In the genomic region with DNA sequence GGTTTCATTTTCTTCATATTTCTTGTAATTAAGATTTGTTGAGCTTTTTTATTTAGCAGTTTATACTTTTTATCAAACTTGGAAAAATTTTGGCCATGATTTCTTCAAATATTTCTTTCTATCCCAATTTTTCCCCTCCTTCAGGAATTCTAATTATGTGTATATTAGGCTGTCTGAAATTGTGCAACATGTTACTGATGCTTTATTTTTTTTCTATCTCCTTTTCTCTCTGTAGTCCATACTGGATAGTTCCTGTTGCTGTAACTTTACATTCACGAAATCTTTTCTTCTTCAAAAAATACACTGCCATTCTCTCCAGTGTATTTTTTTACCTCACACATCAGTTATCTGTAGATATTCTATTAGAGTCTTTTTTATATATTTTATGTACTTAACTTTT, we compare ENCODE assay signal across 39 cellular contexts. TPM values are rescaled to one million over a fixed set of nuclear protein-coding genes. Genes with fewer than 3 reads are reported as not detected.
"Had no signal": no experiment of that assay in that cellular context is flagged by ENCODE, and none has a peak within 500 bp of the region (broad histone marks: within the 10 kb centered on the region; RNA-seq: fewer than 3 reads in every experiment).

No MANE protein-coding gene starts in this region.

- H3K27ac Mint-ChIP-seq: activated CD4-positive, alpha-beta memory T cell treated with anti-CD3 and anti-CD28 coated beads for 36 hours; activated CD4-positive, alpha-beta T cell treated with anti-CD3 and anti-CD28 coated beads, Interleukin-2, amount 10 ng/mL, durations not matched to agents 24 days and 14 days; activated CD8-positive, alpha-beta T cell treated with anti-CD3 and anti-CD28 coated beads for 36 hours; activated naive CD4-positive, alpha-beta T cell treated with anti-CD3 and anti-CD28 coated beads for 36 hours; activated naive CD8-positive, alpha-beta T cell treated with anti-CD3 and anti-CD28 coated beads for 36 hours; activated T-cell treated with anti-CD3 and anti-CD28 coated beads, Interleukin-2, amount 50 U/mL, for 72 hours; activated T-helper 1 cell treated with anti-CD3 and anti-CD28 coated beads, Interleukin-12 subunit alpha, Interleukin-12 subunit beta, Interleukin-2, Interleukin-4 antibody, amounts not matched to agents 30 ng/mL and 10 ng/mL and 1 ng/mL, durations not matched to agents 14 hours and 24 hours and 36 hours; activated T-helper 17 cell treated with anti-CD3 and anti-CD28 coated beads, Interleukin-2, amount 50 U/mL, for 72 hours; brain; T-helper 1 cell treated with Interleukin-12 subunit alpha and Interleukin-12 subunit beta and Interleukin-4 antibody, amounts not matched to agents 30 μg/mL and 1 μg/mL, for 36 hours; T-helper 2 cell treated with Interferon-gamma antibody and Interleukin-4, amounts not matched to agents 5 μg/mL and 100 μg/mL, for 36 hours had no signal

- H3K27ac ChIP-seq: ascending aorta, cardiac muscle cell, VCaP had no signal

- H3K4me3 ChIP-seq: ascending aorta, cardiac muscle cell had no signal

- H3K9me3 Mint-ChIP-seq: activated B cell treated with CpG ODN at 0.5 μM for 24 hours; activated CD4-positive, alpha-beta memory T cell treated with anti-CD3 and anti-CD28 coated beads for 36 hours; activated CD4-positive, alpha-beta T cell treated with anti-CD3 and anti-CD28 coated beads, Interleukin-2, amount 10 ng/mL, durations not matched to agents 24 days and 14 days; activated CD8-positive, alpha-beta T cell treated with anti-CD3 and anti-CD28 coated beads for 36 hours; activated naive CD4-positive, alpha-beta T cell treated with anti-CD3 and anti-CD28 coated beads for 36 hours; activated naive CD4-positive, alpha-beta T cell treated with anti-CD3 and anti-CD28 coated beads, Interleukin-2, amount 50 U/mL, for 72 hours; activated naive CD8-positive, alpha-beta T cell treated with anti-CD3 and anti-CD28 coated beads for 36 hours; activated T-cell treated with anti-CD3 and anti-CD28 coated beads, Interleukin-2, amount 50 U/mL, for 4 hours; activated T-cell treated with anti-CD3 and anti-CD28 coated beads, Interleukin-2, amount 50 U/mL, for 72 hours; activated T-helper 1 cell treated with anti-CD3 and anti-CD28 coated beads, Interleukin-12 subunit alpha, Interleukin-12 subunit beta, Interleukin-2, Interleukin-4 antibody, amounts not matched to agents 30 ng/mL and 10 ng/mL and 1 ng/mL, durations not matched to agents 14 hours and 24 hours and 36 hours; activated T-helper 17 cell treated with anti-CD3 and anti-CD28 coated beads, Interleukin-2, amount 50 U/mL, for 72 hours; central memory CD8-positive, alpha-beta T cell; T-helper 1 cell treated with Interleukin-12 subunit alpha and Interleukin-12 subunit beta and Interleukin-4 antibody, amounts not matched to agents 30 μg/mL and 1 μg/mL, for 36 hours; T-helper 2 cell treated with Interferon-gamma antibody and Interleukin-4, amounts not matched to agents 5 μg/mL and 100 μg/mL, for 36 hours had no signal

- FAIRE-seq: bronchial epithelial cell, TTC549 had no signal

- DNase-seq: activated B cell treated with CpG ODN at 0.5 μM for 24 hours; activated CD4-positive, alpha-beta memory T cell treated with anti-CD3 and anti-CD28 coated beads for 36 hours; activated CD4-positive, alpha-beta T cell treated with anti-CD3 and anti-CD28 coated beads for 4 hours; activated CD4-positive, alpha-beta T cell treated with anti-CD3 and anti-CD28 coated beads, Interleukin-2, amount 10 ng/mL, durations not matched to agents 24 days and 14 days; activated CD4-positive, alpha-beta T cell treated with anti-CD3 and anti-CD28 coated beads, Interleukin-2, amount 50 U/mL, for 1 hour; activated CD4-positive, alpha-beta T cell treated with anti-CD3 and anti-CD28 coated beads, Interleukin-2, amount 50 U/mL, for 4 hours; activated CD4-positive, CD25-positive, alpha-beta regulatory T cell treated with anti-CD3 and anti-CD28 coated beads, Interleukin-2, amount 50 U/mL, for 72 hours; activated CD8-positive, alpha-beta memory T cell treated with anti-CD3 and anti-CD28 coated beads, Interleukin-2, amount 50 U/mL, for 4 hours; activated CD8-positive, alpha-beta T cell treated with anti-CD3 and anti-CD28 coated beads for 36 hours; activated effector memory CD4-positive, alpha-beta T cell treated with anti-CD3 and anti-CD28 coated beads, Interleukin-2, amount 50 U/mL, for 16 hours; activated gamma-delta T cell treated with Interleukin-2 at 50 U/mL for 16 hours; activated naive CD4-positive, alpha-beta T cell; activated naive CD4-positive, alpha-beta T cell treated with anti-CD3 and anti-CD28 coated beads for 36 hours; activated naive CD4-positive, alpha-beta T cell treated with anti-CD3 and anti-CD28 coated beads, Interleukin-2, amount 50 U/mL, for 16 hours; activated naive CD8-positive, alpha-beta T cell treated with anti-CD3 and anti-CD28 coated beads for 36 hours; activated T-cell treated with anti-CD3 and anti-CD28 coated beads for 4 hours; activated T-cell treated with anti-CD3 and anti-CD28 coated beads, Interleukin-2, amount 50 U/mL, for 1 hour; activated T-cell treated with anti-CD3 and anti-CD28 coated beads, Interleukin-2, amount 50 U/mL, for 4 hours; activated T-cell treated with anti-CD3 and anti-CD28 coated beads, Interleukin-2, amount 50 U/mL, for 72 hours; amygdala; anterior cingulate cortex; caudate nucleus; cerebellar nuclear complex; T-helper 2 cell; T-helper 9 cell had no signal

- H3K4me1 ChIP-seq: ascending aorta had no signal

- H3K27me3 ChIP-seq: ascending aorta, cardiac muscle cell had no signal

- H3K27me3 Mint-ChIP-seq: activated B cell treated with CpG ODN at 0.5 μM for 24 hours; activated CD4-positive, alpha-beta memory T cell treated with anti-CD3 and anti-CD28 coated beads for 36 hours; activated CD4-positive, alpha-beta T cell treated with anti-CD3 and anti-CD28 coated beads, Interleukin-2, amount 10 ng/mL, durations not matched to agents 24 days and 14 days; activated CD8-positive, alpha-beta T cell treated with anti-CD3 and anti-CD28 coated beads for 36 hours; activated naive CD8-positive, alpha-beta T cell treated with anti-CD3 and anti-CD28 coated beads for 36 hours; activated T-helper 17 cell treated with anti-CD3 and anti-CD28 coated beads, Interleukin-2, amount 50 U/mL, for 72 hours; brain; central memory CD8-positive, alpha-beta T cell had no signal

- H3K9me3 ChIP-seq: ascending aorta had no signal

- H3K4me3 Mint-ChIP-seq: activated B cell treated with CpG ODN at 0.5 μM for 24 hours; activated CD4-positive, alpha-beta memory T cell treated with anti-CD3 and anti-CD28 coated beads for 36 hours; activated CD4-positive, alpha-beta T cell treated with anti-CD3 and anti-CD28 coated beads, Interleukin-2, amount 10 ng/mL, durations not matched to agents 24 days and 14 days; activated CD8-positive, alpha-beta T cell treated with anti-CD3 and anti-CD28 coated beads for 36 hours; activated naive CD4-positive, alpha-beta T cell treated with anti-CD3 and anti-CD28 coated beads for 36 hours; activated naive CD8-positive, alpha-beta T cell treated with anti-CD3 and anti-CD28 coated beads for 36 hours; activated T-cell treated with anti-CD3 and anti-CD28 coated beads, Interleukin-2, amount 50 U/mL, for 4 hours; activated T-cell treated with anti-CD3 and anti-CD28 coated beads, Interleukin-2, amount 50 U/mL, for 72 hours; activated T-helper 1 cell treated with anti-CD3 and anti-CD28 coated beads, Interleukin-12 subunit alpha, Interleukin-12 subunit beta, Interleukin-2, Interleukin-4 antibody, amounts not matched to agents 30 ng/mL and 10 ng/mL and 1 ng/mL, durations not matched to agents 14 hours and 24 hours and 36 hours; activated T-helper 17 cell treated with anti-CD3 and anti-CD28 coated beads, Interleukin-2, amount 50 U/mL, for 72 hours; brain; central memory CD8-positive, alpha-beta T cell; T-helper 1 cell treated with Interleukin-12 subunit alpha and Interleukin-12 subunit beta and Interleukin-4 antibody, amounts not matched to agents 30 μg/mL and 1 μg/mL, for 36 hours; T-helper 2 cell treated with Interferon-gamma antibody and Interleukin-4, amounts not matched to agents 5 μg/mL and 100 μg/mL, for 36 hours had no signal

- ATAC-seq: activated CD8-positive, alpha-beta T cell treated with anti-CD3 and anti-CD28 coated beads for 36 hours; activated naive CD4-positive, alpha-beta T cell treated with anti-CD3 and anti-CD28 coated beads, Interleukin-2, amount 50 U/mL, for 72 hours; activated T-cell treated with anti-CD3 and anti-CD28 coated beads, Interleukin-2, amount 50 U/mL, for 4 hours; activated T-cell treated with anti-CD3 and anti-CD28 coated beads, Interleukin-2, amount 50 U/mL, for 72 hours; activated T-helper 17 cell treated with anti-CD3 and anti-CD28 coated beads, Interleukin-2, amount 50 U/mL, for 72 hours had no signal

RNA-seq across cellular contexts. Expression of a gene that starts 30.8 kb away (rescaled TPM):
- total RNA-seq: activated B cell treated with CpG ODN at 0.5 μM for 24 hours; activated CD8-positive, alpha-beta memory T cell treated with anti-CD3 and anti-CD28 coated beads for 36 hours; activated CD8-positive, alpha-beta T cell treated with anti-CD3 and anti-CD28 coated beads for 36 hours; activated naive CD4-positive, alpha-beta T cell treated with anti-CD3 and anti-CD28 coated beads for 36 hours; activated naive CD4-positive, alpha-beta T cell treated with anti-CD3 and anti-CD28 coated beads, Interleukin-2, amount 50 U/mL, for 72 hours; activated naive CD8-positive, alpha-beta T cell treated with anti-CD3 and anti-CD28 coated beads for 36 hours; activated T-cell treated with anti-CD3 and anti-CD28 coated beads, Interleukin-2, amount 50 U/mL, for 4 hours; ascending aorta; bronchial epithelial cell had no signal
- polyA plus RNA-seq: adipose tissue had no signal
